Comparison of ENCODE assay signal across 8 cellular contexts in genomic region chr18:32549248-32549842, GRCh38.
DNase-seq lines count a peak whose midpoint lies in the region; ATAC-seq and TF ChIP-seq lines count a peak whose summit lies in the region.

No MANE protein-coding gene starts in this region.

- no peak for TF ChIP-seq POLR2A in esophagus muscularis mucosa (IDR thresholded peaks at IDR 0.05; ENCODE audit: low read depth)

- H3K4me1 Mint-ChIP-seq in activated CD4-positive, alpha-beta memory T cell treated with anti-CD3 and anti-CD28 coated beads for 36 hours (ENCODE audit: low read depth) = no peaks in the 10 kb centered on the region

- H3K9me3 ChIP-seq in esophagus muscularis mucosa (no peaks in the 10 kb centered on the region), neuronal stem cell (replicated peaks in 1 of 2; ENCODE audit: control insufficient read depth in 2 of 2, insufficient read depth in 1 of 2, low read depth in 1 of 2, low read length in 2 of 2) (no peaks in the 10 kb centered on the region)

- H3K9me3 Mint-ChIP-seq in activated CD4-positive, alpha-beta memory T cell treated with anti-CD3 and anti-CD28 coated beads for 36 hours = no peaks in the 10 kb centered on the region

- peak; percentile 58 to 72 (median 64) for TF ChIP-seq CTCF in esophagus muscularis mucosa (IDR thresholded peaks at IDR 0.05)

- no peak overlapping the region for H2AK5ac ChIP-seq in neuronal stem cell (ENCODE audit: low read depth, low read length)

- no peak overlapping the region for H2BK12ac ChIP-seq in neuronal stem cell (ENCODE audit: low read length)

- H3K27ac ChIP-seq in esophagus muscularis mucosa (replicated peaks in 1 of 4) (no peak overlapping the region), neuronal stem cell (replicated peaks; ENCODE audit: low read length) (no peak overlapping the region)

- H3K4me3 ChIP-seq in esophagus muscularis mucosa = no peak overlapping the region
- no peak overlapping the region for H3K4me3 ChIP-seq in neuronal stem cell (ENCODE audit: low read length in 2 of 2)

- 3% methylated on average over 3 of the region's 3 CpGs for whole genome bisulfite sequencing in esophagus muscularis mucosa
- WGBS in neuronal stem cell (ENCODE audit: extremely low coverage in 2 of 2, insufficient read length in 2 of 2, insufficient replicate concordance in 1 of 2), 2 donors = no CpG with 5 or more reads among the region's 3 CpGs

- no peaks in the 10 kb centered on the region for H3K27me3 ChIP-seq in esophagus muscularis mucosa
- peaks cover 0 to 3% (median 0%) of the 10 kb centered on the region in 3 experiments for H3K27me3 ChIP-seq in neuronal stem cell (ENCODE audit: control insufficient read depth in 3 of 3, insufficient read depth in 3 of 3, low read depth in 1 of 3, low read length in 3 of 3)

- DNase-seq in D341Med (ENCODE audit: low spot score) = peak; percentile 85
- peak; percentile 39 to 75 for DNase-seq in NCI-H524 (lab: John Stamatoyannopoulos, UW)
- DNase-seq in activated CD4-positive, alpha-beta memory T cell treated with anti-CD3 and anti-CD28 coated beads for 36 hours = peak; percentile 61
- peak; percentile 37 for DNase-seq in esophagus muscularis mucosa (ENCODE audit: extremely low spot score)
- peak; percentile 51 for DNase-seq in neuronal stem cell (ENCODE audit: low spot score)
- no peak for DNase-seq in GDM1 (lab: John Stamatoyannopoulos, UW)

- no peak overlapping the region for H3K9ac ChIP-seq in neuronal stem cell (ENCODE audit: low read depth, low read length, poor library complexity)

- H4K91ac ChIP-seq in neuronal stem cell (ENCODE audit: low read depth, low read length, poor library complexity) = no peak overlapping the region

- H3K27me3 Mint-ChIP-seq in activated CD4-positive, alpha-beta memory T cell treated with anti-CD3 and anti-CD28 coated beads for 36 hours = peaks cover 7% of the 10 kb centered on the region

- H3K18ac ChIP-seq in neuronal stem cell (ENCODE audit: low read length) = no peak overlapping the region

- H3K4ac ChIP-seq in neuronal stem cell (ENCODE audit: low read length) = no peak overlapping the region

- no peak overlapping the region for H3K23ac ChIP-seq in neuronal stem cell (ENCODE audit: low read depth, low read length, poor library complexity)

- TF ChIP-seq EP300 in esophagus muscularis mucosa (IDR thresholded peaks at IDR 0.05) = no peak

- CTCF ChIA-PET in activated CD4-positive, alpha-beta memory T cell treated with anti-CD3 and anti-CD28 coated beads for 36 hours (lab: Charles Lee) = interaction anchor here (0.8 to 8.2 kb wide), 12 partner anchors 8 to 433 kb away, joined by 3 to 144 read pairs (median 4); partner anchors contain the start of gene GAREM1

- H2BK120ac ChIP-seq in neuronal stem cell (ENCODE audit: low read depth, low read length) = no peak overlapping the region

- H3K14ac ChIP-seq in neuronal stem cell (ENCODE audit: low read length) = no peak overlapping the region

- peak; percentile 79 for ATAC-seq in GM19397 (IDR thresholded peaks at IDR 0.05; ENCODE audit: unreplicated experiment)
- peak; percentile 71 for ATAC-seq in HG03442 (IDR thresholded peaks at IDR 0.05; ENCODE audit: unreplicated experiment)

- H3K36me3 ChIP-seq in esophagus muscularis mucosa (no peaks in the 10 kb centered on the region), neuronal stem cell (replicated peaks in 1 of 2; ENCODE audit: control insufficient read depth in 2 of 2, insufficient read depth in 2 of 2, low read length in 2 of 2) (no peaks in the 10 kb centered on the region)

- H2BK5ac ChIP-seq in neuronal stem cell (ENCODE audit: low read length) = no peak overlapping the region

- H3K4me1 ChIP-seq in esophagus muscularis mucosa (no peaks in the 10 kb centered on the region), neuronal stem cell (ENCODE audit: control insufficient read depth in 2 of 2, insufficient read depth in 1 of 2, low read depth in 1 of 2, low read length in 2 of 2) (peaks cover 3 to 14% of the 10 kb centered on the region in 2 donors)

- H3K4me3 Mint-ChIP-seq in activated CD4-positive, alpha-beta memory T cell treated with anti-CD3 and anti-CD28 coated beads for 36 hours = no peak overlapping the region

- H4K8ac ChIP-seq in neuronal stem cell (ENCODE audit: low read depth, low read length) = no peak overlapping the region

- no peak overlapping the region for H3K4me2 ChIP-seq in neuronal stem cell (ENCODE audit: insufficient read depth, low read length, poor library complexity, severe bottlenecking)

- POLR2A ChIA-PET in activated CD4-positive, alpha-beta memory T cell treated with anti-CD3 and anti-CD28 coated beads for 36 hours (lab: Charles Lee) = no interaction called here

- H2AFZ ChIP-seq in neuronal stem cell (ENCODE audit: low read length) = no peak overlapping the region

- H3K36me3 Mint-ChIP-seq in activated CD4-positive, alpha-beta memory T cell treated with anti-CD3 and anti-CD28 coated beads for 36 hours = no peaks in the 10 kb centered on the region

- intact Hi-C loops in activated CD4-positive, alpha-beta memory T cell treated with anti-CD3 and anti-CD28 coated beads for 36 hours (cut with micrococcal nuclease) = loop anchor here (1.0 kb wide), 1 partner anchor 260 kb away; no protein-coding TSS in a partner anchor
- intact Hi-C loops in esophagus muscularis mucosa (cut with DNase I) = no loop called here

- H2BK15ac ChIP-seq in neuronal stem cell (ENCODE audit: low read length) = no peak overlapping the region

- no peak overlapping the region for H3K27ac Mint-ChIP-seq in activated CD4-positive, alpha-beta memory T cell treated with anti-CD3 and anti-CD28 coated beads for 36 hours

- no peaks in the 10 kb centered on the region for H3K79me1 ChIP-seq in neuronal stem cell (ENCODE audit: low read depth, low read length)
